9 cellular contexts compared by ENCODE assay signal in the genomic region with DNA sequence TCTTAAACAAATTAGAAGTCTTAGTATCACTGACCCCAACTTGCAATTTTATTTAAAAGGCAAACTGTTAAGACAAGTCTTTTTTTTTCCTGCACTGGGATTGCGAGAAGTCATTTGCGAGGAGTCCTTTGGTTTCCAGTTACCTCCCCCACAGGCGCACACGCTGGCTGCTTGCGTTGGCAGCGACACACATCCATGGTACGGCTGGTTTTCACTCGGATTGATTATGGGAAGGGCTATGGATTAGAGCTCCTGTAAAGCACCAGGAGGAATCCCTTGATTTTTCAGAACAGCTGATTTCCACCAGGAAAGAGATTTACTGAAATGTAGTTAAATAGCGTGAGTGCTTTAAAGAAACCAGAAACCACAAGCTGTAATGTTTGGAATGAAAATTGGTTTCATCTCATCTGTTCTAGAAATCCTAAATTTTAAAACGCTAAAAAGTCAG. TPM values are rescaled to one million over a fixed set of nuclear protein-coding genes. Genes with fewer than 3 reads are reported as not detected.
DNase-seq lines count a peak whose midpoint lies in the region; ATAC-seq and TF ChIP-seq lines count a peak whose summit lies in the region.
"Had no signal": no experiment of that assay in that cellular context is flagged by ENCODE, and none has a peak within 500 bp of the region (broad histone marks: within the 10 kb centered on the region; RNA-seq: fewer than 3 reads in every experiment).

No MANE protein-coding gene starts in this region.

- peak; percentile 34 for DNase-seq in MG63
- no peak for DNase-seq in stimulated activated effector memory CD8-positive, alpha-beta T cell treated with anti-CD3 and anti-CD28 coated beads, Interleukin-12 subunit alpha, Interleukin-12 subunit beta, amount 100 ng/mL, for 72 hours (ENCODE audit: low spot score in 2 of 2)
- no peak for DNase-seq in COLO829 (ENCODE audit: low spot score)
- DNase-seq in activated CD4-positive, CD25-positive, alpha-beta regulatory T cell treated with anti-CD3 and anti-CD28 coated beads, Interleukin-2, amount 50 U/mL, for 72 hours = no peak

- H3K4me1 Mint-ChIP-seq in brain = peaks cover 74% of the 10 kb centered on the region
- H3K4me1 Mint-ChIP-seq in stimulated activated effector memory CD8-positive, alpha-beta T cell treated with anti-CD3 and anti-CD28 coated beads, Interleukin-12 subunit alpha, Interleukin-12 subunit beta, amount 100 ng/mL, for 72 hours = peaks cover 12% of the 10 kb centered on the region

- H3K9ac ChIP-seq in iPS-20b (ENCODE audit: low read depth, low read length) = peak overlapping the region; percentile 74; the same call in 1 of the 2 replicates

- no peaks in the 10 kb centered on the region for H3F3A ChIP-seq in DOHH2 (ENCODE audit: control insufficient read depth, insufficient read depth)

- no peak for ATAC-seq in stimulated activated effector memory CD8-positive, alpha-beta T cell treated with anti-CD3 and anti-CD28 coated beads, Interleukin-12 subunit alpha, Interleukin-12 subunit beta, amount 100 ng/mL, for 72 hours
- ATAC-seq in GM21737 (IDR thresholded peaks at IDR 0.05; ENCODE audit: unreplicated experiment) = no peak

- TF ChIP-seq CTCF in DOHH2 (IDR thresholded peaks at IDR 0.05; ENCODE audit: low read depth, low read length, poor library complexity, severe bottlenecking) (no peak), brain (conservative IDR thresholded peaks at IDR 0.05) (no peak)

- H3K4me3 ChIP-seq in DOHH2 (ENCODE audit: low read length) (peak overlapping the region; percentile 83), MG63 (peak overlapping the region; percentile 59), iPS-20b (ENCODE audit: low read length) (peak overlapping the region; percentile 85)

- H3K27me3 ChIP-seq in DOHH2 (ENCODE audit: control insufficient read depth, low read length) (peaks cover 26% of the 10 kb centered on the region), MG63 (peaks cover 4% of the 10 kb centered on the region; the same call in 1 of the 2 replicates), iPS-20b (ENCODE audit: insufficient read depth, low read length) (no peaks in the 10 kb centered on the region)

- H4K20me1 ChIP-seq in DOHH2 (ENCODE audit: control insufficient read depth, insufficient read depth, low read depth, low read length) = no peaks in the 10 kb centered on the region

- no peaks in the 10 kb centered on the region for H3K9me2 ChIP-seq in DOHH2 (replicated peaks; ENCODE audit: control insufficient read depth, low read length)

- peaks cover 10% of the 10 kb centered on the region for H3K79me2 ChIP-seq in DOHH2 (ENCODE audit: control insufficient read depth, low read length)

- H3K27ac Mint-ChIP-seq in brain = peak overlapping the region; percentile 87 to 97 (median 91)
- H3K27ac Mint-ChIP-seq in stimulated activated effector memory CD8-positive, alpha-beta T cell treated with anti-CD3 and anti-CD28 coated beads, Interleukin-12 subunit alpha, Interleukin-12 subunit beta, amount 100 ng/mL, for 72 hours = no peak overlapping the region

- H3K9me3 ChIP-seq in DOHH2 (ENCODE audit: control insufficient read depth, insufficient read depth, low read length) = no peaks in the 10 kb centered on the region
- H3K9me3 ChIP-seq in MG63 = no peaks in the 10 kb centered on the region
- no peaks in the 10 kb centered on the region for H3K9me3 ChIP-seq in iPS-20b (ENCODE audit: insufficient read depth, low read depth, low read length)

- H3K4me2 ChIP-seq in DOHH2 (ENCODE audit: low read length) = peak overlapping the region; percentile 65

- peaks cover 31% of the 10 kb centered on the region for H3K36me3 Mint-ChIP-seq in brain
- H3K36me3 Mint-ChIP-seq in stimulated activated effector memory CD8-positive, alpha-beta T cell treated with anti-CD3 and anti-CD28 coated beads, Interleukin-12 subunit alpha, Interleukin-12 subunit beta, amount 100 ng/mL, for 72 hours = no peaks in the 10 kb centered on the region

- peaks cover 19% of the 10 kb centered on the region for H3K27me3 Mint-ChIP-seq in brain

- H3K9me3 Mint-ChIP-seq in brain = no peaks in the 10 kb centered on the region
- no peaks in the 10 kb centered on the region for H3K9me3 Mint-ChIP-seq in stimulated activated effector memory CD8-positive, alpha-beta T cell treated with anti-CD3 and anti-CD28 coated beads, Interleukin-12 subunit alpha, Interleukin-12 subunit beta, amount 100 ng/mL, for 72 hours

- peaks cover 13% of the 10 kb centered on the region for H3K4me1 ChIP-seq in DOHH2 (ENCODE audit: control insufficient read depth, low read length)
- peaks cover 23% of the 10 kb centered on the region; the same call in 1 of the 2 replicates for H3K4me1 ChIP-seq in iPS-20b (ENCODE audit: insufficient read depth, low read length)

- H3K27ac ChIP-seq in DOHH2 (ENCODE audit: low read depth, low read length) (peak overlapping the region; percentile 27; the same call in 1 of the 2 replicates), iPS-20b (ENCODE audit: low read length) (no peak overlapping the region)

- H3K36me3 ChIP-seq in DOHH2 (ENCODE audit: control insufficient read depth, low read length) (peaks cover 8% of the 10 kb centered on the region), MG63 (no peaks in the 10 kb centered on the region), iPS-20b (ENCODE audit: insufficient read depth, low read depth, low read length) (peaks cover 35% of the 10 kb centered on the region)

- H3K4me3 Mint-ChIP-seq in brain = peak overlapping the region; percentile 89 to 92 (median 91)
- H3K4me3 Mint-ChIP-seq in stimulated activated effector memory CD8-positive, alpha-beta T cell treated with anti-CD3 and anti-CD28 coated beads, Interleukin-12 subunit alpha, Interleukin-12 subunit beta, amount 100 ng/mL, for 72 hours = peak overlapping the region; percentile 67

RNA-seq across cellular contexts. Expression of gene SLC1A3, which starts 0.7 kb away (rescaled TPM):
- total RNA-seq in MG63 (2014; rRNA removed; shearing (Covaris generic); ENCODE audit: low replicate concordance) = 0.03 and 0.37 TPM in 2 replicates
- 202 TPM for polyA plus RNA-seq in brain (ENCODE audit: insufficient read depth, low read depth, low replicate concordance)
- total RNA-seq: T-helper 1 cell treated with Interleukin-12 subunit alpha and Interleukin-12 subunit beta and Interleukin-4 antibody, amounts not matched to agents 30 ng/mL and 1 ng/mL, for 36 hours had no signal
